11 cellular contexts compared by ENCODE assay signal in the genomic region with DNA sequence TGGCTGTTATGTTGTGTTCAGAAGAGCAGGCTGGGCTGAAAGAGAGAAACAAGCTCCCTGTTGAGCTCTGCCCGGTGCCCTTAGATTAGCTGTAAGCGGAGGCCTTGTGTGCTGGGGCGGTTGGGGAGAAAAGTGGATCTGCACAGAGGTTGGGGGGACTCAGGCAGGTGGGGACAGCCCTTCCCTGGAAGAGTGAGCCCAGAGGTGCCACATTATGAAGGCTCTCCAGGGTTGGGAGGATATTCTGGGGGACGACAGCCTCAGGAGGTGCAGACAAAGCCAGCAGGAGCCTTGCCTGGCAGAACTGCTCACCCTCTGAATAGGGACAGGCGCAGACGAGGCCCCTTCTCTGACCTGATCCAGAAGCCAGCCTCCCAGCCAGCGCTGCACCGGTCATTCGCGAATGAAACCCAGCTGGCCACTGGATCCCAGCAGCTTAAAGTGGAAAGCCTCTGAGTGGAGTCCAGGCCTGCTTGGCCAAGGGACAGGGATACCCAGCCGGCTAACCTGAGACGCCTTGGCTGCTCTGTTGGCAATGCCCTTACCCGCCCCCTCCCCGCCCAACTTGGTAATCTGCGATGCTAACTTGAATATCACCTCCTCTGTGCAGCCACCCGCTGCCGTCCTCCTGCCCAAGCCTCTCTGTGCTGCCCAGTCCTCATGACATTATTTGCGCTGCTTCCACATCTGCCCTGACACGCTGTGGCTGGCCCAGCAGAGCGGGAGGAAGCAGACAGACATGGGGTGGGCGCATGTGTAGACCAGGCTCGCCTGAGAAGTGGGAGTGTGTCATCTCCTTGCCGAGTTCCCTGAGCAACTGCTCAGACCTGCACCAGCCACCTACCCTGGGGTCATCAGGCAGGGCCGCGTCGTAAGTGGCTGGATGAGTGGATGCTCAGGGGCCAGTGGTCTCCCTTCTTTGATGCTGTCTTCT. TPM values are rescaled to one million over a fixed set of nuclear protein-coding genes. Genes with fewer than 3 reads are reported as not detected.
DNase-seq lines count a peak whose midpoint lies in the region; ATAC-seq, FAIRE-seq and TF ChIP-seq lines count a peak whose summit lies in the region.
"Had no signal": no experiment of that assay in that cellular context is flagged by ENCODE, and none has a peak within 500 bp of the region (broad histone marks: within the 10 kb centered on the region; RNA-seq: fewer than 3 reads in every experiment).

No MANE protein-coding gene starts in this region.

- TF ChIP-seq EP300 in stomach (IDR thresholded peaks at IDR 0.05) = no peak

- no peaks in the 10 kb centered on the region for H3K27me3 Mint-ChIP-seq in astrocyte (ENCODE audit: low read depth, unreplicated experiment)
- H3K27me3 Mint-ChIP-seq: natural killer cell treated with Interleukin-12 subunit alpha and Interleukin-12 subunit beta and Interleukin-15 and Interleukin-18, amount 100 ng/mL, for 72 hours had no signal

- no peak for TF ChIP-seq CTCF in HCT116 (IDR thresholded peaks at IDR 0.05 in 2 of 3, conservative IDR thresholded peaks at IDR 0.05 in 1 of 3; ENCODE audit: borderline replicate concordance in 1 of 3, insufficient read depth in 1 of 3, low read depth in 2 of 3, low read length in 2 of 3)
- no peak for TF ChIP-seq CTCF in astrocyte (IDR thresholded peaks at IDR 0.05; ENCODE audit: insufficient read depth, low read depth, low read length)
- TF ChIP-seq CTCF in stomach (IDR thresholded peaks at IDR 0.05) = no peak

- no peak for DNase-seq in HCT116 (ENCODE audit: low read depth, low spot score)
- no peak for DNase-seq in astrocyte (ENCODE audit: low read depth)
- DNase-seq in left kidney (ENCODE audit: low read depth, low spot score) = peak; percentile 57
- DNase-seq in stomach = no peak
- DNase-seq in stimulated activated CD4-positive, alpha-beta T cell treated with anti-CD3 and anti-CD28 coated beads, Interleukin-1b, Interleukin-23, amount 100 ng/mL, for 48 hours = no peak
- DNase-seq in NCI-H748 treated with DMSO at 0.1 percent for 48 hours (lab: John Stamatoyannopoulos, UW) = no peak
- DNase-seq: activated CD4-positive, alpha-beta T cell treated with anti-CD3 and anti-CD28 coated beads, Interleukin-2, amount 50 U/mL, for 48 hours; DND-41; NCI-H1694 had no signal

- intact Hi-C loops in HCT116 (cut with micrococcal nuclease) = no loop called here
- intact Hi-C loops in stomach (cut with DNase I; ENCODE audit: low total_unique reads) = no loop called here

- 46 to 71% (median 67%) methylated on average over 23 to 26 of the region's 26 CpGs for WGBS in stomach, 5 donors

- H3K27me3 ChIP-seq in HCT116 (ENCODE audit: insufficient read depth, low read length) = no peaks in the 10 kb centered on the region
- H3K27me3 ChIP-seq in astrocyte (ENCODE audit: insufficient read depth, low read length) = no peaks in the 10 kb centered on the region
- no peaks in the 10 kb centered on the region for H3K27me3 ChIP-seq in stomach

- H3K27ac ChIP-seq in HCT116 (ENCODE audit: low read depth, low read length) (peak overlapping the region; percentile 31; the same call in 1 of the 2 replicates), astrocyte (ENCODE audit: low read depth, low read length) (peak overlapping the region; percentile 71), stomach (peak overlapping the region; percentile 42 to 97 (median 90))

- no peaks in the 10 kb centered on the region for H3K9me2 ChIP-seq in HCT116 (ENCODE audit: insufficient read depth)

- peaks cover 21% of the 10 kb centered on the region for H3K4me1 Mint-ChIP-seq in astrocyte (ENCODE audit: low read depth, unreplicated experiment)

- H3K36me3 ChIP-seq in HCT116 (ENCODE audit: control insufficient read depth in 1 of 2, insufficient read depth in 2 of 2, low read length in 2 of 2) (peaks cover 0 to 5% of the 10 kb centered on the region in 2 experiments; a peak in 1 of 4 replicates), astrocyte (ENCODE audit: insufficient read depth, low read length) (no peaks in the 10 kb centered on the region), stomach (peaks cover 0 to 9% (median 0%) of the 10 kb centered on the region in 4 donors)

- POLR2A ChIA-PET in HCT116 (lab: Charles Lee) = no interaction called here

- TF ChIP-seq POLR2A in HCT116 (IDR thresholded peaks at IDR 0.05; ENCODE audit: borderline replicate concordance, extremely low read depth, insufficient read depth, insufficient read length) (no peak), stomach (IDR thresholded peaks at IDR 0.05) (no peak)

- RAD21 ChIA-PET in HCT116 (lab: Charles Lee; ENCODE audit: low non-redundant PET in 1 of 2, low total read pairs in 2 of 2, uncharacterized antibody in 2 of 2, unreplicated experiment in 2 of 2) = no interaction called here

- peaks cover 3% of the 10 kb centered on the region for H3K36me3 Mint-ChIP-seq in astrocyte (ENCODE audit: low read depth, unreplicated experiment)
- H3K36me3 Mint-ChIP-seq: natural killer cell treated with Interleukin-12 subunit alpha and Interleukin-12 subunit beta and Interleukin-15 and Interleukin-18, amount 100 ng/mL, for 72 hours had no signal

- no peak for TF ChIP-seq RAD21 in HCT116 (IDR thresholded peaks at IDR 0.05; ENCODE audit: low read depth)

- CTCF ChIA-PET in HCT116 (lab: Charles Lee) = no interaction called here

- H3K4me3 Mint-ChIP-seq in astrocyte (ENCODE audit: unreplicated experiment) = peak overlapping the region; percentile 67
- H3K4me3 Mint-ChIP-seq: natural killer cell treated with Interleukin-12 subunit alpha and Interleukin-12 subunit beta and Interleukin-15 and Interleukin-18, amount 100 ng/mL, for 72 hours had no signal

- peak overlapping the region; percentile 24; the same call in 1 of the 2 replicates for H3K9ac ChIP-seq in HCT116 (ENCODE audit: low read length)
- peak overlapping the region; percentile 68 for H3K9ac ChIP-seq in astrocyte (ENCODE audit: low read length)

- BruUV-seq in HCT116 (replicated peaks; lab: Mats Ljungman, UMichigan) = no TSS peak

- H3K4me3 ChIP-seq in HCT116 (replicated peaks in 1 of 2; ENCODE audit: low read depth in 1 of 2, low read length in 2 of 2) (no peak overlapping the region), astrocyte (ENCODE audit: insufficient read depth, low read depth, low read length) (no peak overlapping the region), stomach (peak overlapping the region in 1 of 4 donors; percentile 10)

- H3K9me3 Mint-ChIP-seq in astrocyte (ENCODE audit: unreplicated experiment) = peaks cover 2% of the 10 kb centered on the region
- H3K9me3 Mint-ChIP-seq: natural killer cell treated with Interleukin-12 subunit alpha and Interleukin-12 subunit beta and Interleukin-15 and Interleukin-18, amount 100 ng/mL, for 72 hours had no signal

- FAIRE-seq in astrocyte (lab: Jason Lieb, UNC) = no peak

- H3K79me2 ChIP-seq in HCT116 (ENCODE audit: insufficient read depth, low read length) (peaks cover 91% of the 10 kb centered on the region), astrocyte (ENCODE audit: insufficient read depth, low read length) (peaks cover 15% of the 10 kb centered on the region)

- no peaks in the 10 kb centered on the region for H3K9me3 ChIP-seq in HCT116 (ENCODE audit: control insufficient read depth in 1 of 2, insufficient read depth in 1 of 2, low read depth in 1 of 2, low read length in 2 of 2)
- H3K9me3 ChIP-seq in astrocyte (ENCODE audit: insufficient read depth, low read depth, low read length) = no peaks in the 10 kb centered on the region
- no peaks in the 10 kb centered on the region for H3K9me3 ChIP-seq in stomach

- H3K4me1 ChIP-seq in HCT116 (ENCODE audit: control insufficient read depth in 1 of 2, insufficient read depth in 2 of 2, low read length in 2 of 2) (peaks cover 26 to 53% of the 10 kb centered on the region in 2 experiments), astrocyte (ENCODE audit: insufficient read depth, low read length) (peaks cover 27% of the 10 kb centered on the region), stomach (peaks cover 80 to 100% (median 86%) of the 10 kb centered on the region in 4 donors)

- H4K20me1 ChIP-seq in HCT116 (ENCODE audit: insufficient read depth) = no peaks in the 10 kb centered on the region; the same call in 1 of the 2 replicates
- peaks cover 1% of the 10 kb centered on the region for H4K20me1 ChIP-seq in astrocyte (ENCODE audit: insufficient read depth, low read length)

- peak; percentile 41 for ATAC-seq in HCT116
- ATAC-seq in GM21576 (IDR thresholded peaks at IDR 0.05; ENCODE audit: unreplicated experiment) = no peak
- ATAC-seq: natural killer cell treated with Interleukin-12 subunit alpha and Interleukin-12 subunit beta and Interleukin-15 and Interleukin-18, amount 100 ng/mL, for 72 hours had no signal

- H2AFZ ChIP-seq in HCT116 (ENCODE audit: low read depth, low read length, poor library complexity, severe bottlenecking) (no peak overlapping the region), astrocyte (ENCODE audit: low read depth, low read length) (peak overlapping the region; percentile 55)

- peak overlapping the region; percentile 57 for H3K4me2 ChIP-seq in HCT116 (ENCODE audit: low read length)
- H3K4me2 ChIP-seq in astrocyte (ENCODE audit: low read length) = peak overlapping the region; percentile 75

- peak overlapping the region; percentile 95 for H3K27ac Mint-ChIP-seq in astrocyte (ENCODE audit: unreplicated experiment)

TF ChIP-seq in HCT116, 20 proteins besides CTCF, POLR2A, EP300 and RAD21 (continues in another document):
- no peak for TF ChIP-seq POLR2AphosphoS5 (IDR thresholded peaks at IDR 0.05; ENCODE audit: low read depth, low read length)
- TF ChIP-seq, protein P1, sequence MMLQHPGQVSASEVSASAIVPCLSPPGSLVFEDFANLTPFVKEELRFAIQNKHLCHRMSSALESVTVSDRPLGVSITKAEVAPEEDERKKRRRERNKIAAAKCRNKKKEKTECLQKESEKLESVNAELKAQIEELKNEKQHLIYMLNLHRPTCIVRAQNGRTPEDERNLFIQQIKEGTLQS (IDR thresholded peaks at IDR 0.05) = no peak
- no peak for TF ChIP-seq CEBPB (IDR thresholded peaks at IDR 0.05; ENCODE audit: low read depth)
- TF ChIP-seq FOSL1 (IDR thresholded peaks at IDR 0.05; ENCODE audit: low read depth) = no peak
- TF ChIP-seq ELF1 (IDR thresholded peaks at IDR 0.05; ENCODE audit: borderline replicate concordance, low read depth) = no peak
- TF ChIP-seq, protein P2, sequence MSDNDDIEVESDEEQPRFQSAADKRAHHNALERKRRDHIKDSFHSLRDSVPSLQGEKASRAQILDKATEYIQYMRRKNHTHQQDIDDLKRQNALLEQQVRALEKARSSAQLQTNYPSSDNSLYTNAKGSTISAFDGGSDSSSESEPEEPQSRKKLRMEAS (IDR thresholded peaks at IDR 0.05) = no peak
- TF ChIP-seq EZH2 (IDR thresholded peaks at IDR 0.05) = no peak
- no peak for TF ChIP-seq TCF7L2 (IDR thresholded peaks at IDR 0.05; ENCODE audit: borderline replicate concordance, extremely low read depth, insufficient read depth, insufficient read length)

RNA-seq across cellular contexts. Expression of a gene that starts 5.6 kb away (rescaled TPM):
- total RNA-seq in HCT116 (2021; ENCODE audit: unreplicated experiment) (57.8 TPM), astrocyte (21.3 and 22.2 TPM in 2 replicates), stomach (100 to 1,000 TPM in 4 of 5 donors, 10 to 100 TPM in 1; 67.6 to 395 (median 160) TPM)
- 36.7 and 38.8 TPM in 2 replicates for polyA plus RNA-seq in HCT116 (2012)
- polyA plus RNA-seq in stomach = 10 to 100 TPM; 52.1 to 69.6 (median 68.8) TPM

RNA-seq across cellular contexts. Expression of a gene that starts 55.1 kb away (rescaled TPM):
- total RNA-seq in HCT116 (2021; ENCODE audit: unreplicated experiment) = 55.0 TPM
- 48.3 and 53.6 TPM in 2 replicates for polyA plus RNA-seq in HCT116 (2012)
- 27.1 and 31.4 TPM in 2 replicates for total RNA-seq in astrocyte
- 100 to 1,000 TPM in 1 of 5 donors, 10 to 100 TPM in 4; 13.4 to 105 (median 68.5) TPM for total RNA-seq in stomach
- polyA plus RNA-seq in stomach = 10 to 100 TPM; 31.3 to 44.0 (median 37.1) TPM

Comparison
In these comparisons a context has a peak if more than half of its experiments do, and no peak if none do; other contexts are left out.
1. H3K27ac ChIP-seq: peak in every context shown above with its lines; median percentile 90 in stomach; 71 in astrocyte; 31 in HCT116.